ENCODE assay signal across 9 cellular contexts in genomic region chr4:140807491-140808257, GRCh38. TPM values are rescaled to one million over a fixed set of nuclear protein-coding genes. Genes with fewer than 3 reads are reported as not detected.
A peak's percentile ranks its signal among the peaks of the same experiment; 100 is the strongest.
DNase-seq lines count a peak whose midpoint lies in the region; ATAC-seq and TF ChIP-seq lines count a peak whose summit lies in the region.
"Had no signal": no experiment of that assay in that cellular context is flagged by ENCODE, and none has a peak within 500 bp of the region (broad histone marks: within the 10 kb centered on the region; RNA-seq: fewer than 3 reads in every experiment).

No MANE protein-coding gene starts in this region.

- TF ChIP-seq POLR2A in lower leg skin (IDR thresholded peaks at IDR 0.05) = no peak

- H3K9me3 ChIP-seq in mucosa of descending colon = no peaks in the 10 kb centered on the region

- H3K4me3 ChIP-seq in mucosa of descending colon = no peak overlapping the region
- H3K4me3 ChIP-seq in lower leg skin (ENCODE audit: low read depth, poor library complexity, severe bottlenecking) = no peak overlapping the region

- DNase-seq in NCI-H2171 treated with DMSO at 0.1 percent for 48 hours (lab: John Stamatoyannopoulos, UW) (peak; percentile 49), mucosa of descending colon (no peak), HCEC 1CT (no peak), lower leg skin (ENCODE audit: low spot score in 2 of 2) (no peak), RKO (ENCODE audit: low spot score) (no peak), NK-92 (lab: John Stamatoyannopoulos, UW; ENCODE audit: unreplicated experiment) (no peak)
- DNase-seq: activated CD8-positive, alpha-beta T cell treated with anti-CD3 and anti-CD28 coated beads for 36 hours had no signal

- WGBS in lower leg skin, 2 donors = 65 to 71% methylated on average over 6 of the region's 6 CpGs

- intact Hi-C loops in mucosa of descending colon (cut with DNase I, micrococcal nuclease) = no loop called here
- intact Hi-C loops in lower leg skin (cut with DNase I; ENCODE audit: low total_unique reads) = no loop called here

- peak; percentile 88 for ATAC-seq in GM18861 (IDR thresholded peaks at IDR 0.05; ENCODE audit: unreplicated experiment)
- ATAC-seq in HG02678 (IDR thresholded peaks at IDR 0.05; ENCODE audit: unreplicated experiment) = peak; percentile 82
- ATAC-seq in mucosa of descending colon = peak; percentile 71
- ATAC-seq: activated CD8-positive, alpha-beta T cell treated with anti-CD3 and anti-CD28 coated beads for 36 hours had no signal

- no peaks in the 10 kb centered on the region for H3K36me3 ChIP-seq in mucosa of descending colon (ENCODE audit: low read depth)

- no peak for TF ChIP-seq CTCF in mucosa of descending colon (IDR thresholded peaks at IDR 0.05)
- TF ChIP-seq CTCF in lower leg skin (IDR thresholded peaks at IDR 0.05) = no peak

- H3K4me1 ChIP-seq in mucosa of descending colon (ENCODE audit: low read depth) = no peaks in the 10 kb centered on the region

RNA-seq across cellular contexts. Expression of gene TBC1D9, which starts 51.5 kb away (rescaled TPM):
- total RNA-seq in mucosa of descending colon = 10 to 100 TPM in 2 of 3 donors, 1 to 10 TPM in 1; 9.1 to 20.2 (median 11.6) TPM
- total RNA-seq in lower leg skin = 10 to 100 TPM in 1 of 4 donors, 1 to 10 TPM in 3; 5.7 to 13.0 (median 7.3) TPM
- total RNA-seq: activated CD8-positive, alpha-beta T cell treated with anti-CD3 and anti-CD28 coated beads for 36 hours had no signal
